In genomic region chr1:109263597-109264378, GRCh38 we compare ENCODE assay signal across 1 cellular context.
TF ChIP-seq lines count a peak whose summit lies in the region.

No MANE protein-coding gene starts in this region.

TF ChIP-seq in HepG2, 621 proteins besides CTCF, POLR2A, EP300 and RAD21 (continued from another document and continues in another):
- TF ChIP-seq ZNF280D (CRISPR knock-in tag; IDR thresholded peaks at IDR 0.05) (peak; percentile 91; the same call in 1 of the 2 replicates), NAIF1 (CRISPR knock-in tag; IDR thresholded peaks at IDR 0.05; ENCODE audit: borderline replicate concordance) (no peak), SP2 (CRISPR knock-in tag; IDR thresholded peaks at IDR 0.05) (no peak), ZNF639 (CRISPR knock-in tag; conservative IDR thresholded peaks at IDR 0.05) (peak; percentile 69; the same call in 1 of the 2 replicates), ZBTB3 (CRISPR knock-in tag; IDR thresholded peaks at IDR 0.05; ENCODE audit: borderline replicate concordance, low read depth) (no peak; the same call in 1 of the 2 replicates), ZNF276 (CRISPR knock-in tag; IDR thresholded peaks at IDR 0.05; ENCODE audit: low read depth) (peak; percentile 89), ZBTB7B (CRISPR knock-in tag; IDR thresholded peaks at IDR 0.05) (peak; percentile 19; the same call in 1 of the 2 replicates), CENPBD1 (CRISPR knock-in tag; IDR thresholded peaks at IDR 0.05; ENCODE audit: borderline replicate concordance, low read depth) (no peak; the same call in 1 of the 2 replicates), TBP (CRISPR knock-in tag; IDR thresholded peaks at IDR 0.05) (no peak; the same call in 1 of the 2 replicates), ZMYM4 (CRISPR knock-in tag; IDR thresholded peaks at IDR 0.05) (peak; percentile 83), ZBTB43 (CRISPR knock-in tag; conservative IDR thresholded peaks at IDR 0.05) (no peak), PCBP1 (IDR thresholded peaks at IDR 0.05; ENCODE audit: borderline replicate concordance, low read depth, low read length) (0 out of 2 replicates have a peak, but pooled peaks have one; percentile 56), ZNF772 (CRISPR knock-in tag; IDR thresholded peaks at IDR 0.05) (peak; percentile 89; the same call in 1 of the 2 replicates), ZNF253 (CRISPR knock-in tag; IDR thresholded peaks at IDR 0.05; ENCODE audit: borderline replicate concordance) (no peak), MBNL3 (CRISPR knock-in tag; conservative IDR thresholded peaks at IDR 0.05) (no peak), PHB2 (IDR thresholded peaks at IDR 0.05; ENCODE audit: partially characterized antibody) (no peak), HMG20A (CRISPR knock-in tag; IDR thresholded peaks at IDR 0.05; ENCODE audit: borderline replicate concordance) (peak; percentile 30; the same call in 1 of the 2 replicates), ZNF260 (CRISPR knock-in tag; IDR thresholded peaks at IDR 0.05; ENCODE audit: borderline replicate concordance, low read depth) (no peak), NFYC (CRISPR knock-in tag; IDR thresholded peaks at IDR 0.05) (peak; percentile 61; the same call in 1 of the 2 replicates), ZNF841 (CRISPR knock-in tag; IDR thresholded peaks at IDR 0.05; ENCODE audit: borderline replicate concordance) (no peak), ZNF468 (CRISPR knock-in tag; IDR thresholded peaks at IDR 0.05) (no peak), ETS1 (CRISPR knock-in tag; IDR thresholded peaks at IDR 0.05) (no peak), ZNF530 (CRISPR knock-in tag; IDR thresholded peaks at IDR 0.05; ENCODE audit: low read depth) (no peak), ZNF576 (CRISPR knock-in tag; IDR thresholded peaks at IDR 0.05) (no peak), MYNN (CRISPR knock-in tag; IDR thresholded peaks at IDR 0.05; ENCODE audit: low read depth) (no peak), NFYB (CRISPR knock-in tag; IDR thresholded peaks at IDR 0.05) (no peak), GRHL1 (CRISPR knock-in tag; conservative IDR thresholded peaks at IDR 0.05) (no peak), ZNF710 (CRISPR knock-in tag; IDR thresholded peaks at IDR 0.05; ENCODE audit: borderline replicate concordance) (peak; percentile 73; the same call in 1 of the 2 replicates), PAX8 (CRISPR knock-in tag; IDR thresholded peaks at IDR 0.05; ENCODE audit: borderline replicate concordance) (0 out of 2 replicates have a peak, but pooled peaks have one; percentile 48), MED8 (CRISPR knock-in tag; IDR thresholded peaks at IDR 0.05; ENCODE audit: insufficient replicate concordance) (no peak), MEF2D (CRISPR knock-in tag; IDR thresholded peaks at IDR 0.05) (peak; percentile 85; the same call in 1 of the 2 replicates), GABPA (IDR thresholded peaks at IDR 0.05; ENCODE audit: low read depth, low read length) (no peak), GABPA (CRISPR knock-in tag; IDR thresholded peaks at IDR 0.05; ENCODE audit: low read depth) (no peak), SRF (IDR thresholded peaks at IDR 0.05; ENCODE audit: low read depth, low read length) (no peak), ZNF264 (CRISPR knock-in tag; IDR thresholded peaks at IDR 0.05) (no peak; the same call in 1 of the 2 replicates), ZFP36L2 (CRISPR knock-in tag; IDR thresholded peaks at IDR 0.05) (no peak)
- TF ChIP-seq, protein P1, sequence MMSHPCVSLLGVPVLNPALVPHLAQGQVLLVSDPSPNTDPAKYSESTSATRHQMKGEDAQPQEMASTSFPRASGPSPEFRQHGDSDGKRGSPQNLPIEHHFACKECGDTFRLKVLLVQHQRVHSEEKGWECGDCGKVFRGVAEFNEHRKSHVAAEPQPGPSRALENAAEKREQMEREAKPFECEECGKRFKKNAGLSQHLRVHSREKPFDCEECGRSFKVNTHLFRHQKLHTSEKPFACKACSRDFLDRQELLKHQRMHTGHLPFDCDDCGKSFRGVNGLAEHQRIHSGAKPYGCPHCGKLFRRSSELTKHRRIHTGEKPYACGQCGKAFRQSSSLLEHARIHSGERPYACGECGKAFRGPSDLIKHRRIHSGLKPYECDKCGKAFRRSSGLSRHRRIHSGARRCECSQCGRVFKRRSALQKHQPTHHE (CRISPR knock-in tag; IDR thresholded peaks at IDR 0.05; ENCODE audit: borderline replicate concordance) = no peak; the same call in 1 of the 2 replicates
- TF ChIP-seq, protein P2, sequence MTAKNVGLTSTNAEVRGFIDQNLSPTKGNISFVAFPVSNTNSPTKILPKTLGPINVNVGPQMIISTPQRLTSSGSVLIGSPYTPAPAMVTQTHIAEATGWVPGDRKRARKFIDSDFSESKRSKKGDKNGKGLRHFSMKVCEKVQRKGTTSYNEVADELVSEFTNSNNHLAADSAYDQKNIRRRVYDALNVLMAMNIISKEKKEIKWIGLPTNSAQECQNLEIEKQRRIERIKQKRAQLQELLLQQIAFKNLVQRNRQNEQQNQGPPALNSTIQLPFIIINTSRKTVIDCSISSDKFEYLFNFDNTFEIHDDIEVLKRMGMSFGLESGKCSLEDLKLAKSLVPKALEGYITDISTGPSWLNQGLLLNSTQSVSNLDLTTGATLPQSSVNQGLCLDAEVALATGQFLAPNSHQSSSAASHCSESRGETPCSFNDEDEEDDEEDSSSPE (CRISPR knock-in tag; IDR thresholded peaks at IDR 0.05) = peak; percentile 60; the same call in 1 of the 2 replicates
- TF ChIP-seq, protein P3, sequence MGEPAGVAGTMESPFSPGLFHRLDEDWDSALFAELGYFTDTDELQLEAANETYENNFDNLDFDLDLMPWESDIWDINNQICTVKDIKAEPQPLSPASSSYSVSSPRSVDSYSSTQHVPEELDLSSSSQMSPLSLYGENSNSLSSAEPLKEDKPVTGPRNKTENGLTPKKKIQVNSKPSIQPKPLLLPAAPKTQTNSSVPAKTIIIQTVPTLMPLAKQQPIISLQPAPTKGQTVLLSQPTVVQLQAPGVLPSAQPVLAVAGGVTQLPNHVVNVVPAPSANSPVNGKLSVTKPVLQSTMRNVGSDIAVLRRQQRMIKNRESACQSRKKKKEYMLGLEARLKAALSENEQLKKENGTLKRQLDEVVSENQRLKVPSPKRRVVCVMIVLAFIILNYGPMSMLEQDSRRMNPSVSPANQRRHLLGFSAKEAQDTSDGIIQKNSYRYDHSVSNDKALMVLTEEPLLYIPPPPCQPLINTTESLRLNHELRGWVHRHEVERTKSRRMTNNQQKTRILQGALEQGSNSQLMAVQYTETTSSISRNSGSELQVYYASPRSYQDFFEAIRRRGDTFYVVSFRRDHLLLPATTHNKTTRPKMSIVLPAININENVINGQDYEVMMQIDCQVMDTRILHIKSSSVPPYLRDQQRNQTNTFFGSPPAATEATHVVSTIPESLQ (CRISPR knock-in tag; conservative IDR thresholded peaks at IDR 0.05) = no peak
